Comparison of ENCODE assay signal across 9 cellular contexts in genomic region chr6:1625352-1625773, GRCh38. TPM values are rescaled to one million over a fixed set of nuclear protein-coding genes. Genes with fewer than 3 reads are reported as not detected.
DNase-seq lines count a peak whose midpoint lies in the region; ATAC-seq and TF ChIP-seq lines count a peak whose summit lies in the region.
"Had no signal": no experiment of that assay in that cellular context is flagged by ENCODE, and none has a peak within 500 bp of the region (broad histone marks: within the 10 kb centered on the region; RNA-seq: fewer than 3 reads in every experiment).

No MANE protein-coding gene starts in this region.

- peak overlapping the region; percentile 55 for H3K4me3 ChIP-seq in MG63
- peak overlapping the region; percentile 54 to 74 (median 70) for H3K4me3 ChIP-seq in mammary epithelial cell (replicated peaks in 1 of 3; ENCODE audit: insufficient read depth in 1 of 3, low read depth in 2 of 3, low read length in 3 of 3)

- peaks cover 11% of the 10 kb centered on the region for H3K4me1 ChIP-seq in mammary epithelial cell (ENCODE audit: insufficient read depth, low read length)

- no peaks in the 10 kb centered on the region for H3K36me3 ChIP-seq in MG63
- H3K36me3 ChIP-seq in mammary epithelial cell (ENCODE audit: insufficient read depth, low read length): no peaks in the 10 kb centered on the region

- H2AFZ ChIP-seq in mammary epithelial cell (ENCODE audit: low read depth, low read length): peak overlapping the region; percentile 97

- in situ Hi-C loops in mammary epithelial cell (cut with MboI; ENCODE audit: low sequenced_read_pairs in 2 of 2): no loop called here

- intact Hi-C loops in mammary epithelial cell (cut with micrococcal nuclease): no loop called here

- dilution Hi-C loops in mammary epithelial cell (cut with HindIII; ENCODE audit: low sequenced_read_pairs): loop anchor here (5.0 kb wide), 1 partner anchor 142 kb away; no protein-coding TSS in a partner anchor

- CTCF ChIA-PET in mammary epithelial cell (lab: Charles Lee; ENCODE audit: low non-redundant PET): no interaction called here

- BruUV-seq in mammary epithelial cell (replicated peaks; lab: Mats Ljungman, UMichigan): no TSS peak

- H3K27me3 ChIP-seq in MG63 (no peaks in the 10 kb centered on the region), mammary epithelial cell (ENCODE audit: insufficient read depth, low read length) (no peaks in the 10 kb centered on the region)

- H3K79me2 ChIP-seq in mammary epithelial cell (ENCODE audit: insufficient read depth, low read length): no peaks in the 10 kb centered on the region

- H3K9me3 ChIP-seq in MG63 (no peaks in the 10 kb centered on the region), mammary epithelial cell (replicated peaks; ENCODE audit: insufficient read depth, low read length) (no peaks in the 10 kb centered on the region)

- no peak for TF ChIP-seq CTCF in mammary epithelial cell (conservative IDR thresholded peaks at IDR 0.05 in 1 of 2, IDR thresholded peaks at IDR 0.05 in 1 of 2; ENCODE audit: extremely low read depth in 1 of 2, insufficient read depth in 1 of 2, low read depth in 1 of 2, low read length in 2 of 2)

- WGBS in mammary epithelial cell (ENCODE audit: low coverage, missing lambda C conversion rate): 31% methylated on average over 11 of the region's 11 CpGs

- H3K27ac ChIP-seq in mammary epithelial cell (ENCODE audit: insufficient read depth, low read depth, low read length): peak overlapping the region; percentile 35
- peak overlapping the region; percentile 62 for H3K27ac ChIP-seq in temporal lobe (ENCODE audit: low read depth, low read length)

- no peak for ATAC-seq in HG03442 (IDR thresholded peaks at IDR 0.05; ENCODE audit: unreplicated experiment)

- H3K4me2 ChIP-seq in mammary epithelial cell (ENCODE audit: insufficient read depth, low read depth, low read length): peak overlapping the region; percentile 98

- H4K20me1 ChIP-seq in mammary epithelial cell (ENCODE audit: insufficient read depth, low read length): no peaks in the 10 kb centered on the region

- H3K9ac ChIP-seq in mammary epithelial cell (ENCODE audit: insufficient read depth, low read length): peak overlapping the region; percentile 42

- DNase-seq in MG63 (no peak), mammary epithelial cell (no peak), left kidney (ENCODE audit: low read depth, low spot score) (peak; percentile 44), NCI-H2029 (lab: John Stamatoyannopoulos, UW) (no peak), NCI-H226 (no peak)
- DNase-seq: NCI-H1105; stimulated activated CD4-positive, alpha-beta T cell treated with anti-CD3 and anti-CD28 coated beads, Interleukin-1b, Interleukin-23, amount 100 ng/mL, for 48 hours had no signal

RNA-seq across cellular contexts. Expression of gene FOXC1, which starts 15.6 kb away (rescaled TPM):
- total RNA-seq in MG63 (2014; rRNA removed; shearing (Covaris generic); ENCODE audit: low replicate concordance): 2.2 and 5.5 TPM in 2 replicates
- 10 to 100 TPM; 12.1 to 15.8 TPM for total RNA-seq in mammary epithelial cell
- 4.6 TPM for polyA plus RNA-seq in mammary epithelial cell
- polyA minus RNA-seq in mammary epithelial cell: 1.7 TPM
- 6.9 TPM for total RNA-seq in temporal lobe
